Comparison of ENCODE assay signal across 12 cellular contexts in genomic region chr22:20522134-20522827, GRCh38. TPM values are rescaled to one million over a fixed set of nuclear protein-coding genes. Genes with fewer than 3 reads are reported as not detected.
DNase-seq lines count a peak whose midpoint lies in the region; ATAC-seq and TF ChIP-seq lines count a peak whose summit lies in the region.
"Had no signal": no experiment of that assay in that cellular context is flagged by ENCODE, and none has a peak within 500 bp of the region (broad histone marks: within the 10 kb centered on the region; RNA-seq: fewer than 3 reads in every experiment).

No MANE protein-coding gene starts in this region.

- peak overlapping the region; percentile 35 for H3K27ac ChIP-seq in hepatocyte
- H3K27ac ChIP-seq: esophagus squamous epithelium, parathyroid adenoma, transverse colon had no signal

- WGBS in hepatocyte (ENCODE audit: low lambda C conversion rate, missing lambda C conversion rate) = 94% methylated on average over 7 of the region's 7 CpGs

- H3K4me2 ChIP-seq in hepatocyte = no peak overlapping the region

- H4K20me1 ChIP-seq in hepatocyte (ENCODE audit: insufficient read depth, poor library complexity, severe bottlenecking) = peaks cover 78% of the 10 kb centered on the region

- peaks cover 23% of the 10 kb centered on the region for H3K4me1 ChIP-seq in hepatocyte (ENCODE audit: insufficient read depth)
- H3K4me1 ChIP-seq: parathyroid adenoma had no signal

- H3K36me3 ChIP-seq in hepatocyte (replicated peaks; ENCODE audit: insufficient read depth, low read depth) = no peaks in the 10 kb centered on the region

- H3K27me3 Mint-ChIP-seq in activated T-cell treated with anti-CD3 and anti-CD28 coated beads, Interleukin-2, amount 50 U/mL, for 72 hours (ENCODE audit: low read depth) = no peaks in the 10 kb centered on the region
- no peaks in the 10 kb centered on the region for H3K27me3 Mint-ChIP-seq in activated CD8-positive, alpha-beta T cell treated with anti-CD3 and anti-CD28 coated beads for 36 hours

- no peak overlapping the region for H2AFZ ChIP-seq in hepatocyte
- H2AFZ ChIP-seq: parathyroid adenoma had no signal

- peaks cover 96% of the 10 kb centered on the region for H3K79me2 ChIP-seq in hepatocyte

- peaks cover 80% of the 10 kb centered on the region for H3K4me1 Mint-ChIP-seq in activated T-cell treated with anti-CD3 and anti-CD28 coated beads, Interleukin-2, amount 50 U/mL, for 72 hours (ENCODE audit: low read depth)
- H3K4me1 Mint-ChIP-seq in activated CD8-positive, alpha-beta T cell treated with anti-CD3 and anti-CD28 coated beads for 36 hours (ENCODE audit: low read depth) = peaks cover 77% of the 10 kb centered on the region
- H3K4me1 Mint-ChIP-seq in stimulated activated effector memory CD8-positive, alpha-beta T cell treated with anti-CD3 and anti-CD28 coated beads, Interleukin-12 subunit alpha, Interleukin-12 subunit beta, amount 100 ng/mL, for 72 hours = peaks cover 75% of the 10 kb centered on the region

- DNase-seq in activated T-cell treated with anti-CD3 and anti-CD28 coated beads, Interleukin-2, amount 50 U/mL, for 72 hours = no peak
- DNase-seq in activated T-cell treated with anti-CD3 and anti-CD28 coated beads, Interleukin-2, amount 50 U/mL, for 1 hour = no peak
- DNase-seq in activated CD8-positive, alpha-beta T cell treated with anti-CD3 and anti-CD28 coated beads for 36 hours = no peak
- DNase-seq in hepatocyte (ENCODE audit: low spot score) = no peak
- no peak for DNase-seq in stimulated activated effector memory CD8-positive, alpha-beta T cell treated with anti-CD3 and anti-CD28 coated beads, Interleukin-12 subunit alpha, Interleukin-12 subunit beta, amount 100 ng/mL, for 72 hours (ENCODE audit: low spot score in 2 of 2)
- no peak for DNase-seq in SKM-1 treated with dmso at 0.1 percent for 144 hours (lab: John Stamatoyannopoulos, UW; ENCODE audit: unreplicated experiment)
- no peak for DNase-seq in GM20000 (ENCODE audit: low spot score)
- DNase-seq: activated CD4-positive, alpha-beta T cell treated with anti-CD3 and anti-CD28 coated beads, Interleukin-2, amount 50 U/mL, for 4 hours; esophagus squamous epithelium; transverse colon had no signal

- H3K9me3 Mint-ChIP-seq in activated T-cell treated with anti-CD3 and anti-CD28 coated beads, Interleukin-2, amount 50 U/mL, for 72 hours = no peaks in the 10 kb centered on the region
- H3K9me3 Mint-ChIP-seq in activated CD8-positive, alpha-beta T cell treated with anti-CD3 and anti-CD28 coated beads for 36 hours = no peaks in the 10 kb centered on the region
- no peaks in the 10 kb centered on the region for H3K9me3 Mint-ChIP-seq in stimulated activated effector memory CD8-positive, alpha-beta T cell treated with anti-CD3 and anti-CD28 coated beads, Interleukin-12 subunit alpha, Interleukin-12 subunit beta, amount 100 ng/mL, for 72 hours

- H3K27me3 ChIP-seq in hepatocyte = no peaks in the 10 kb centered on the region
- H3K27me3 ChIP-seq: esophagus squamous epithelium, transverse colon had no signal

- no peaks in the 10 kb centered on the region for H3K9me3 ChIP-seq in hepatocyte (ENCODE audit: low read depth)
- H3K9me3 ChIP-seq: esophagus squamous epithelium, transverse colon had no signal

- CTCF ChIA-PET in activated CD8-positive, alpha-beta T cell treated with anti-CD3 and anti-CD28 coated beads for 36 hours (lab: Charles Lee) = interaction anchor here (1.4 to 2.1 kb wide), 2 partner anchors 10 to 46 kb away, joined by 5 to 9 read pairs; no protein-coding TSS in a partner anchor

- ATAC-seq in activated T-cell treated with anti-CD3 and anti-CD28 coated beads, Interleukin-2, amount 50 U/mL, for 72 hours (replicated peaks in 1 of 2) = no peak
- ATAC-seq in activated CD8-positive, alpha-beta T cell treated with anti-CD3 and anti-CD28 coated beads for 36 hours = no peak
- ATAC-seq in stimulated activated effector memory CD8-positive, alpha-beta T cell treated with anti-CD3 and anti-CD28 coated beads, Interleukin-12 subunit alpha, Interleukin-12 subunit beta, amount 100 ng/mL, for 72 hours = no peak
- no peak for ATAC-seq in HG02623 (IDR thresholded peaks at IDR 0.05; ENCODE audit: unreplicated experiment)

- peak overlapping the region; percentile 74 to 78 for H3K4me3 Mint-ChIP-seq in activated T-cell treated with anti-CD3 and anti-CD28 coated beads, Interleukin-2, amount 50 U/mL, for 72 hours
- no peak overlapping the region for H3K4me3 Mint-ChIP-seq in activated CD8-positive, alpha-beta T cell treated with anti-CD3 and anti-CD28 coated beads for 36 hours
- H3K4me3 Mint-ChIP-seq in stimulated activated effector memory CD8-positive, alpha-beta T cell treated with anti-CD3 and anti-CD28 coated beads, Interleukin-12 subunit alpha, Interleukin-12 subunit beta, amount 100 ng/mL, for 72 hours = peak overlapping the region; percentile 46

- H3K27ac Mint-ChIP-seq in activated T-cell treated with anti-CD3 and anti-CD28 coated beads, Interleukin-2, amount 50 U/mL, for 72 hours = peak overlapping the region; percentile 83
- peak overlapping the region; percentile 78 for H3K27ac Mint-ChIP-seq in activated CD8-positive, alpha-beta T cell treated with anti-CD3 and anti-CD28 coated beads for 36 hours
- peak overlapping the region; percentile 84 for H3K27ac Mint-ChIP-seq in stimulated activated effector memory CD8-positive, alpha-beta T cell treated with anti-CD3 and anti-CD28 coated beads, Interleukin-12 subunit alpha, Interleukin-12 subunit beta, amount 100 ng/mL, for 72 hours

- H3K9me2 ChIP-seq in hepatocyte (replicated peaks; ENCODE audit: insufficient read depth) = no peaks in the 10 kb centered on the region

- POLR2A ChIA-PET in activated CD8-positive, alpha-beta T cell treated with anti-CD3 and anti-CD28 coated beads for 36 hours (lab: Charles Lee) = interaction anchor here (0.6 to 5.5 kb wide), 4 partner anchors 13 to 221 kb away, joined by 4 to 53 read pairs (median 12); partner anchors contain the start of gene MED15

- TF ChIP-seq CTCF in activated CD8-positive, alpha-beta T cell treated with anti-CD3 and anti-CD28 coated beads for 36 hours (IDR thresholded peaks at IDR 0.05) = no peak
- TF ChIP-seq CTCF in hepatocyte (IDR thresholded peaks at IDR 0.05; ENCODE audit: poor library complexity) = no peak
- no peak for TF ChIP-seq CTCF in GM20000 (IDR thresholded peaks at IDR 0.05; ENCODE audit: extremely low read depth, missing control alignments)

- H3K36me3 Mint-ChIP-seq in activated T-cell treated with anti-CD3 and anti-CD28 coated beads, Interleukin-2, amount 50 U/mL, for 72 hours (ENCODE audit: insufficient read depth in 2 of 2) = peaks cover 14 to 26% of the 10 kb centered on the region in 2 donors
- H3K36me3 Mint-ChIP-seq in activated CD8-positive, alpha-beta T cell treated with anti-CD3 and anti-CD28 coated beads for 36 hours (ENCODE audit: low read depth) = peaks cover 38% of the 10 kb centered on the region
- H3K36me3 Mint-ChIP-seq in stimulated activated effector memory CD8-positive, alpha-beta T cell treated with anti-CD3 and anti-CD28 coated beads, Interleukin-12 subunit alpha, Interleukin-12 subunit beta, amount 100 ng/mL, for 72 hours = peaks cover 95% of the 10 kb centered on the region

- intact Hi-C loops in activated CD8-positive, alpha-beta T cell treated with anti-CD3 and anti-CD28 coated beads for 36 hours (cut with micrococcal nuclease) = no loop called here

- no peak overlapping the region for H3K4me3 ChIP-seq in hepatocyte
- H3K4me3 ChIP-seq: esophagus squamous epithelium, transverse colon had no signal

RNA-seq across cellular contexts. Expression of gene MED15, which starts 14.9 kb away (rescaled TPM):
- 100 to 1,000 TPM; 106 to 113 TPM for total RNA-seq in activated T-cell treated with anti-CD3 and anti-CD28 coated beads, Interleukin-2, amount 50 U/mL, for 72 hours
- 100 to 1,000 TPM; 110 to 118 TPM for total RNA-seq in activated CD8-positive, alpha-beta T cell treated with anti-CD3 and anti-CD28 coated beads for 36 hours
- total RNA-seq in hepatocyte = 19.7 and 31.5 TPM in 2 replicates
- polyA plus RNA-seq in hepatocyte = 53.1 and 53.2 TPM in 2 replicates

RNA-seq across cellular contexts. Expression of gene KLHL22, which starts 26.7 kb away (rescaled TPM):
- 10 to 100 TPM; 21.4 to 26.5 TPM for total RNA-seq in activated T-cell treated with anti-CD3 and anti-CD28 coated beads, Interleukin-2, amount 50 U/mL, for 72 hours
- 10 to 100 TPM; 16.3 to 17.9 TPM for total RNA-seq in activated CD8-positive, alpha-beta T cell treated with anti-CD3 and anti-CD28 coated beads for 36 hours
- 32.5 and 38.0 TPM in 2 replicates for total RNA-seq in hepatocyte
- polyA plus RNA-seq in hepatocyte = 20.5 and 23.6 TPM in 2 replicates
